11 cellular contexts compared by ENCODE assay signal in genomic region chr1:8083739-8084484, GRCh38. TPM values are rescaled to one million over a fixed set of nuclear protein-coding genes. Genes with fewer than 3 reads are reported as not detected.
DNase-seq lines count a peak whose midpoint lies in the region; ATAC-seq and TF ChIP-seq lines count a peak whose summit lies in the region.
"Had no signal": no experiment of that assay in that cellular context is flagged by ENCODE, and none has a peak within 500 bp of the region (broad histone marks: within the 10 kb centered on the region; RNA-seq: fewer than 3 reads in every experiment).

No MANE protein-coding gene starts in this region.

- H3K79me1 ChIP-seq in neuronal stem cell (ENCODE audit: low read depth, low read length), result no peaks in the 10 kb centered on the region

- no peak overlapping the region for H3K4ac ChIP-seq in neuronal stem cell (ENCODE audit: low read length)

- H3K9me3 ChIP-seq in RWPE2 (ENCODE audit: severe bottlenecking), result no peaks in the 10 kb centered on the region
- H3K9me3 ChIP-seq in neuronal stem cell (replicated peaks in 1 of 2; ENCODE audit: control insufficient read depth in 2 of 2, insufficient read depth in 1 of 2, low read depth in 1 of 2, low read length in 2 of 2), result no peaks in the 10 kb centered on the region

- ATAC-seq in RWPE2 (ENCODE audit: low read depth) (peak; percentile 84), omental fat pad (ENCODE audit: low FRiP score) (peak; percentile 90), GM21786 (IDR thresholded peaks at IDR 0.05; ENCODE audit: unreplicated experiment) (no peak)
- ATAC-seq in stimulated activated naive CD8-positive, alpha-beta T cell treated with anti-CD3 and anti-CD28 coated beads, Interleukin-15, amount 100 ng/mL, for 72 hours, result no peak

- no peak overlapping the region for H2BK15ac ChIP-seq in neuronal stem cell (ENCODE audit: low read length)

- no peak overlapping the region for H2BK12ac ChIP-seq in neuronal stem cell (ENCODE audit: low read length)

- no peak overlapping the region for H3K18ac ChIP-seq in neuronal stem cell (ENCODE audit: low read length)

- peaks cover 24% of the 10 kb centered on the region for H3K27me3 Mint-ChIP-seq in stimulated activated naive CD8-positive, alpha-beta T cell treated with anti-CD3 and anti-CD28 coated beads, Interleukin-15, amount 100 ng/mL, for 72 hours

- no peak overlapping the region for H2BK5ac ChIP-seq in neuronal stem cell (ENCODE audit: low read length)

- TF ChIP-seq CTCF in RWPE2 (IDR thresholded peaks at IDR 0.05; ENCODE audit: poor library complexity, severe bottlenecking) (no peak), fibroblast of villous mesenchyme (IDR thresholded peaks at IDR 0.05; ENCODE audit: insufficient read depth, low read depth, low read length) (no peak), omental fat pad (IDR thresholded peaks at IDR 0.05) (no peak)

- H3K9me3 Mint-ChIP-seq in stimulated activated naive CD8-positive, alpha-beta T cell treated with anti-CD3 and anti-CD28 coated beads, Interleukin-15, amount 100 ng/mL, for 72 hours, result no peaks in the 10 kb centered on the region
- H3K9me3 Mint-ChIP-seq: T-helper 2 cell treated with Interferon-gamma antibody and Interleukin-4, amounts not matched to agents 5 μg/mL and 100 μg/mL, for 36 hours had no signal

- no peaks in the 10 kb centered on the region for H3K4me1 Mint-ChIP-seq in stimulated activated naive CD8-positive, alpha-beta T cell treated with anti-CD3 and anti-CD28 coated beads, Interleukin-15, amount 100 ng/mL, for 72 hours

- H3K4me3 ChIP-seq in RWPE2 (ENCODE audit: severe bottlenecking) (no peak overlapping the region), fibroblast of villous mesenchyme (ENCODE audit: low read depth, low read length) (no peak overlapping the region), neuronal stem cell (ENCODE audit: low read length in 2 of 2) (no peak overlapping the region)

- no CpG with 5 or more reads among the region's 9 CpGs for WGBS in neuronal stem cell (ENCODE audit: extremely low coverage in 2 of 2, insufficient read length in 2 of 2, insufficient replicate concordance in 1 of 2), 2 donors

- no peak overlapping the region for H3K27ac Mint-ChIP-seq in stimulated activated naive CD8-positive, alpha-beta T cell treated with anti-CD3 and anti-CD28 coated beads, Interleukin-15, amount 100 ng/mL, for 72 hours
- H3K27ac Mint-ChIP-seq: T-helper 2 cell treated with Interferon-gamma antibody and Interleukin-4, amounts not matched to agents 5 μg/mL and 100 μg/mL, for 36 hours had no signal

- H3K36me3 ChIP-seq in RWPE2 (ENCODE audit: low read depth), result no peaks in the 10 kb centered on the region
- no peaks in the 10 kb centered on the region for H3K36me3 ChIP-seq in neuronal stem cell (replicated peaks in 1 of 2; ENCODE audit: control insufficient read depth in 2 of 2, insufficient read depth in 2 of 2, low read length in 2 of 2)

- H3K14ac ChIP-seq in neuronal stem cell (ENCODE audit: low read length), result no peak overlapping the region

- no peak overlapping the region for H4K8ac ChIP-seq in neuronal stem cell (ENCODE audit: low read depth, low read length)

- H3K27me3 ChIP-seq in RWPE2 (ENCODE audit: insufficient read depth, poor library complexity, severe bottlenecking) (no peaks in the 10 kb centered on the region), neuronal stem cell (ENCODE audit: control insufficient read depth in 3 of 3, insufficient read depth in 3 of 3, low read depth in 1 of 3, low read length in 3 of 3) (peaks cover 0 to 6% (median 0%) of the 10 kb centered on the region in 3 experiments)

- H3K23ac ChIP-seq in neuronal stem cell (ENCODE audit: low read depth, low read length, poor library complexity), result no peak overlapping the region

- H3K4me2 ChIP-seq in neuronal stem cell (ENCODE audit: insufficient read depth, low read length, poor library complexity, severe bottlenecking), result no peak overlapping the region

- H4K91ac ChIP-seq in neuronal stem cell (ENCODE audit: low read depth, low read length, poor library complexity), result no peak overlapping the region

- peak; percentile 81 for DNase-seq in CD1c-positive myeloid dendritic cell (ENCODE audit: extremely low spot score)
- no peak for DNase-seq in RWPE2 (ENCODE audit: low spot score)
- DNase-seq in fibroblast of villous mesenchyme (ENCODE audit: low read depth), result peak; percentile 96
- DNase-seq in omental fat pad (ENCODE audit: low spot score), result no peak
- no peak for DNase-seq in stimulated activated naive CD8-positive, alpha-beta T cell treated with anti-CD3 and anti-CD28 coated beads, Interleukin-15, amount 100 ng/mL, for 72 hours
- no peak for DNase-seq in NCI-H187 (lab: John Stamatoyannopoulos, UW)
- DNase-seq in neuronal stem cell (ENCODE audit: low spot score), result no peak
- DNase-seq: NCI-H2171 treated with DMSO at 0.1 percent for 48 hours, posterior cingulate gyrus had no signal

- no peak overlapping the region for H3K9ac ChIP-seq in neuronal stem cell (ENCODE audit: low read depth, low read length, poor library complexity)

- no peak overlapping the region for H2AFZ ChIP-seq in neuronal stem cell (ENCODE audit: low read length)

- H2BK120ac ChIP-seq in neuronal stem cell (ENCODE audit: low read depth, low read length), result no peak overlapping the region

- H2AK5ac ChIP-seq in neuronal stem cell (ENCODE audit: low read depth, low read length), result no peak overlapping the region

- H3K4me1 ChIP-seq in RWPE2 (ENCODE audit: insufficient read depth, poor library complexity, severe bottlenecking) (peaks cover 26% of the 10 kb centered on the region), neuronal stem cell (ENCODE audit: control insufficient read depth in 2 of 2, insufficient read depth in 1 of 2, low read depth in 1 of 2, low read length in 2 of 2) (no peaks in the 10 kb centered on the region)

- no peak overlapping the region for H3K4me3 Mint-ChIP-seq in stimulated activated naive CD8-positive, alpha-beta T cell treated with anti-CD3 and anti-CD28 coated beads, Interleukin-15, amount 100 ng/mL, for 72 hours
- H3K4me3 Mint-ChIP-seq: T-helper 2 cell treated with Interferon-gamma antibody and Interleukin-4, amounts not matched to agents 5 μg/mL and 100 μg/mL, for 36 hours had no signal

- H3K27ac ChIP-seq in RWPE2 (ENCODE audit: poor library complexity, severe bottlenecking) (peak overlapping the region; percentile 83), neuronal stem cell (replicated peaks; ENCODE audit: low read length) (no peak overlapping the region)

RNA-seq across cellular contexts. Expression of gene ERRFI1, which starts 57.8 kb away (rescaled TPM):
- 34.8 and 70.4 TPM in 2 replicates for total RNA-seq in fibroblast of villous mesenchyme
- total RNA-seq in omental fat pad, result 100 to 1,000 TPM; 108 to 313 (median 204) TPM
- polyA plus RNA-seq in neuronal stem cell (2013, experiment 1 of 2), result 33.5 TPM
- 32.9 TPM for polyA plus RNA-seq in neuronal stem cell (2013, experiment 2 of 2)

Comparison
In these comparisons a context has a peak if more than half of its experiments do, and no peak if none do; other contexts are left out.
1. DNase-seq: peak in CD1c-positive myeloid dendritic cell (single experiment) and fibroblast of villous mesenchyme (single experiment); none in RWPE2 (single experiment), omental fat pad (single experiment), stimulated activated naive CD8-positive, alpha-beta T cell treated with anti-CD3 and anti-CD28 coated beads, Interleukin-15, amount 100 ng/mL, for 72 hours (0 of 2), NCI-H187 (0 of 2) and neuronal stem cell (single experiment).
2. ATAC-seq: peak in RWPE2 (single experiment) and omental fat pad (single experiment); none in GM21786 (single experiment) and stimulated activated naive CD8-positive, alpha-beta T cell treated with anti-CD3 and anti-CD28 coated beads, Interleukin-15, amount 100 ng/mL, for 72 hours (single experiment).